Comparison of ENCODE assay signal across 26 cellular contexts in the genomic region with DNA sequence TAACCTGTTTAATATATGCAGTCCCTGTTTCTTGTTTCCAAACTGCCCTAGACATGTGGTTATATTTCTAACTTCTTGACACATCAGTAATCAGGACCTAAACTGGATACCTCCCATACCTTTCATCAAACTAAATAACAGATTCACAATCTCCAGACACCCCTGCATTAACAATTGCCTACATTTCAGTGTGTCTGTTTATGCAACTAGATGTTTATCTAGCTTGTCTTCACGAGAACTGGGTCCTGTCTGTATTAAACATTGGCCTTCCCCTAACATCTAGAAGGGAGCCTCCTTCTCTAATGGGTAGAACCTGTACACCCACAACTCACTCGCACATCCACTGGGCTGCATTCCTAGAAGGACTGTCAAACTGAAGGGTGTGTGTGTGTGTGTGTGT.
"Had no signal": no experiment of that assay in that cellular context is flagged by ENCODE, and none has a peak within 500 bp of the region (broad histone marks: within the 10 kb centered on the region; RNA-seq: fewer than 3 reads in every experiment).

No MANE protein-coding gene starts in this region.

- DNase-seq: colonic mucosa; cortex of kidney; effector CD8-positive, alpha-beta T cell; effector memory CD8-positive, alpha-beta T cell; endodermal cell; erythroblast; esophagus squamous epithelium; foreskin fibroblast; foreskin melanocyte; gastrocnemius medialis; glutamatergic neuron; head of caudate nucleus; heart right ventricle; hippocampal formation; left cardiac atrium; left lung; left ventricle myocardium superior; mesenchymal stem cell; mucosa of descending colon; naive B cell; naive thymus-derived CD8-positive, alpha-beta T cell had no signal

- H3K36me3 ChIP-seq: colonic mucosa, esophagus squamous epithelium, gastrocnemius medialis, heart right ventricle, left lung had no signal

- H3K36me3 Mint-ChIP-seq: mesothelial cell of epicardium; naive B cell; naive thymus-derived CD8-positive, alpha-beta T cell had no signal

- H3K27ac Mint-ChIP-seq: dendritic cell treated with granulocyte-macrophage colony-stimulating factor and Interleukin-4, amounts not matched to agents 40 ng/mL and 50 ng/mL, for 4 days; effector memory CD8-positive, alpha-beta T cell; endodermal cell; naive B cell; naive thymus-derived CD8-positive, alpha-beta T cell had no signal

- H3K4me1 ChIP-seq: colonic mucosa, esophagus squamous epithelium, gastrocnemius medialis, heart right ventricle, left lung had no signal

- H3K4me3 Mint-ChIP-seq: dendritic cell treated with granulocyte-macrophage colony-stimulating factor and Interleukin-4, amounts not matched to agents 40 ng/mL and 50 ng/mL, for 4 days; effector memory CD8-positive, alpha-beta T cell; endodermal cell; mesothelial cell of epicardium; naive B cell; naive thymus-derived CD8-positive, alpha-beta T cell had no signal

- H3K9me3 Mint-ChIP-seq: endodermal cell had no signal

- H3K9me3 ChIP-seq: colonic mucosa, esophagus squamous epithelium, gastrocnemius medialis had no signal

- H3K27ac ChIP-seq: colonic mucosa, epithelial cell of prostate, esophagus squamous epithelium, gastrocnemius medialis, heart right ventricle, left lung had no signal

- H3K4me3 ChIP-seq: colonic mucosa, esophagus squamous epithelium, gastrocnemius medialis, heart right ventricle, left lung, lung, mucosa of descending colon had no signal

- H3K27me3 ChIP-seq: colonic mucosa, esophagus squamous epithelium, gastrocnemius medialis, heart right ventricle, left lung had no signal

- H3K4me1 Mint-ChIP-seq: naive B cell; naive thymus-derived CD8-positive, alpha-beta T cell had no signal

- ATAC-seq: effector memory CD8-positive, alpha-beta T cell; esophagus mucosa; gastrocnemius medialis; heart right ventricle; left cardiac atrium; left lung; left ventricle myocardium superior; mucosa of descending colon; naive thymus-derived CD8-positive, alpha-beta T cell had no signal

- H3K27me3 Mint-ChIP-seq: dendritic cell treated with granulocyte-macrophage colony-stimulating factor and Interleukin-4, amounts not matched to agents 40 ng/mL and 50 ng/mL, for 4 days; effector memory CD8-positive, alpha-beta T cell had no signal
